1 cellular context compared by ENCODE assay signal in genomic region chr5:172573986-172574844, GRCh38.
TF ChIP-seq lines count a peak whose summit lies in the region.

No MANE protein-coding gene starts in this region.

TF ChIP-seq in H1, 55 proteins besides CTCF, POLR2A, EP300 and RAD21 (continued from another document):
- no peak for TF ChIP-seq CHD7 (IDR thresholded peaks at IDR 0.05; ENCODE audit: insufficient replicate concordance, low read length)
- no peak for TF ChIP-seq SP2 (IDR thresholded peaks at IDR 0.05; ENCODE audit: low read length)
- no peak for TF ChIP-seq RNF2 (IDR thresholded peaks at IDR 0.05; ENCODE audit: borderline replicate concordance, low read depth, low read length, missing control alignments, poor library complexity, severe bottlenecking)
